In genomic region chr3:119352863-119353527, GRCh38 we compare ENCODE assay signal across 1 cellular context.
TF ChIP-seq lines count a peak whose summit lies in the region.

No MANE protein-coding gene starts in this region.

TF ChIP-seq in K562, 482 proteins besides CTCF, POLR2A, EP300 and RAD21 (continued from another document):
- TF ChIP-seq, protein P1, sequence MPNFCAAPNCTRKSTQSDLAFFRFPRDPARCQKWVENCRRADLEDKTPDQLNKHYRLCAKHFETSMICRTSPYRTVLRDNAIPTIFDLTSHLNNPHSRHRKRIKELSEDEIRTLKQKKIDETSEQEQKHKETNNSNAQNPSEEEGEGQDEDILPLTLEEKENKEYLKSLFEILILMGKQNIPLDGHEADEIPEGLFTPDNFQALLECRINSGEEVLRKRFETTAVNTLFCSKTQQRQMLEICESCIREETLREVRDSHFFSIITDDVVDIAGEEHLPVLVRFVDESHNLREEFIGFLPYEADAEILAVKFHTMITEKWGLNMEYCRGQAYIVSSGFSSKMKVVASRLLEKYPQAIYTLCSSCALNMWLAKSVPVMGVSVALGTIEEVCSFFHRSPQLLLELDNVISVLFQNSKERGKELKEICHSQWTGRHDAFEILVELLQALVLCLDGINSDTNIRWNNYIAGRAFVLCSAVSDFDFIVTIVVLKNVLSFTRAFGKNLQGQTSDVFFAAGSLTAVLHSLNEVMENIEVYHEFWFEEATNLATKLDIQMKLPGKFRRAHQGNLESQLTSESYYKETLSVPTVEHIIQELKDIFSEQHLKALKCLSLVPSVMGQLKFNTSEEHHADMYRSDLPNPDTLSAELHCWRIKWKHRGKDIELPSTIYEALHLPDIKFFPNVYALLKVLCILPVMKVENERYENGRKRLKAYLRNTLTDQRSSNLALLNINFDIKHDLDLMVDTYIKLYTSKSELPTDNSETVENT (CRISPR knock-in tag; IDR thresholded peaks at IDR 0.05), result no peak
- TF ChIP-seq ZNF780A (CRISPR knock-in tag; IDR thresholded peaks at IDR 0.05) (no peak), ZBTB1 (CRISPR knock-in tag; IDR thresholded peaks at IDR 0.05; ENCODE audit: borderline replicate concordance, low read depth) (no peak), SOX6 (IDR thresholded peaks at IDR 0.05) (no peak), CEBPG (CRISPR knock-in tag; IDR thresholded peaks at IDR 0.05) (peak; percentile 55), CEBPG (tag; conservative IDR thresholded peaks at IDR 0.05 in 1 of 2, IDR thresholded peaks at IDR 0.05 in 1 of 2) (peak; percentile 75 to 77), CEBPB (tag; IDR thresholded peaks at IDR 0.05) (peak; percentile 90), C11orf30 (IDR thresholded peaks at IDR 0.05; ENCODE audit: low read depth) (0 out of 2 replicates have a peak, but pooled peaks have one; percentile 7), PURB (CRISPR knock-in tag; IDR thresholded peaks at IDR 0.05; ENCODE audit: low read depth) (no peak), CREB1 (IDR thresholded peaks at IDR 0.05) (0 out of 2 replicates have a peak, but pooled peaks have one; percentile 24), CREB1 (CRISPR knock-in tag; IDR thresholded peaks at IDR 0.05) (no peak), JUND (IDR thresholded peaks at IDR 0.05; ENCODE audit: borderline replicate concordance, low read depth, low read length) (peak; percentile 9; the same call in 1 of the 2 replicates), JUND (tag; IDR thresholded peaks at IDR 0.05; ENCODE audit: borderline replicate concordance, low read depth, low read length) (peak; percentile 37; the same call in 2 of the 3 replicates), ATF7 (IDR thresholded peaks at IDR 0.05) (peak; percentile 70; the same call in 1 of the 2 replicates), SMARCC2 (IDR thresholded peaks at IDR 0.05; ENCODE audit: low read depth) (no peak), ATF1 (CRISPR knock-in tag; IDR thresholded peaks at IDR 0.05) (no peak), ATF1 (tag; IDR thresholded peaks at IDR 0.05) (peak; percentile 62), CREM (IDR thresholded peaks at IDR 0.05; ENCODE audit: low read depth) (0 out of 2 replicates have a peak, but pooled peaks have one; percentile 13), JUN (IDR thresholded peaks at IDR 0.05; ENCODE audit: borderline replicate concordance, low read depth, low read length) (no peak), JUN (CRISPR knock-in tag; IDR thresholded peaks at IDR 0.05; ENCODE audit: borderline replicate concordance) (no peak), ID3 (CRISPR knock-in tag; IDR thresholded peaks at IDR 0.05) (no peak), ID3 (tag; IDR thresholded peaks at IDR 0.05) (no peak), GTF2A2 (tag; IDR thresholded peaks at IDR 0.05) (no peak), ZNF644 (tag; IDR thresholded peaks at IDR 0.05; ENCODE audit: low read depth) (no peak), SUPT5H (IDR thresholded peaks at IDR 0.05) (no peak), GATAD2B (IDR thresholded peaks at IDR 0.05; ENCODE audit: borderline replicate concordance) (no peak)
- TF ChIP-seq, protein P2, sequence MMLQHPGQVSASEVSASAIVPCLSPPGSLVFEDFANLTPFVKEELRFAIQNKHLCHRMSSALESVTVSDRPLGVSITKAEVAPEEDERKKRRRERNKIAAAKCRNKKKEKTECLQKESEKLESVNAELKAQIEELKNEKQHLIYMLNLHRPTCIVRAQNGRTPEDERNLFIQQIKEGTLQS (IDR thresholded peaks at IDR 0.05), result peak; percentile 76
- TF ChIP-seq, protein P2 (CRISPR knock-in tag; conservative IDR thresholded peaks at IDR 0.05), result no peak
- TF ChIP-seq, protein P3, sequence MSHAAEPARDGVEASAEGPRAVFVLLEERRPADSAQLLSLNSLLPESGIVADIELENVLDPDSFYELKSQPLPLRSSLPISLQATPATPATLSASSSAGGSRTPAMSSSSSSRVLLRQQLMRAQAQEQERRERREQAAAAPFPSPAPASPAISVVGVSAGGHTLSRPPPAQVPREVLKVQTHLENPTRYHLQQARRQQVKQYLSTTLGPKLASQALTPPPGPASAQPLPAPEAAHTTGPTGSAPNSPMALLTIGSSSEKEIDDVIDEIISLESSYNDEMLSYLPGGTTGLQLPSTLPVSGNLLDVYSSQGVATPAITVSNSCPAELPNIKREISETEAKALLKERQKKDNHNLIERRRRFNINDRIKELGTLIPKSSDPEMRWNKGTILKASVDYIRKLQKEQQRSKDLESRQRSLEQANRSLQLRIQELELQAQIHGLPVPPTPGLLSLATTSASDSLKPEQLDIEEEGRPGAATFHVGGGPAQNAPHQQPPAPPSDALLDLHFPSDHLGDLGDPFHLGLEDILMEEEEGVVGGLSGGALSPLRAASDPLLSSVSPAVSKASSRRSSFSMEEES (CRISPR knock-in tag; IDR thresholded peaks at IDR 0.05), result no peak
- TF ChIP-seq, protein P4, sequence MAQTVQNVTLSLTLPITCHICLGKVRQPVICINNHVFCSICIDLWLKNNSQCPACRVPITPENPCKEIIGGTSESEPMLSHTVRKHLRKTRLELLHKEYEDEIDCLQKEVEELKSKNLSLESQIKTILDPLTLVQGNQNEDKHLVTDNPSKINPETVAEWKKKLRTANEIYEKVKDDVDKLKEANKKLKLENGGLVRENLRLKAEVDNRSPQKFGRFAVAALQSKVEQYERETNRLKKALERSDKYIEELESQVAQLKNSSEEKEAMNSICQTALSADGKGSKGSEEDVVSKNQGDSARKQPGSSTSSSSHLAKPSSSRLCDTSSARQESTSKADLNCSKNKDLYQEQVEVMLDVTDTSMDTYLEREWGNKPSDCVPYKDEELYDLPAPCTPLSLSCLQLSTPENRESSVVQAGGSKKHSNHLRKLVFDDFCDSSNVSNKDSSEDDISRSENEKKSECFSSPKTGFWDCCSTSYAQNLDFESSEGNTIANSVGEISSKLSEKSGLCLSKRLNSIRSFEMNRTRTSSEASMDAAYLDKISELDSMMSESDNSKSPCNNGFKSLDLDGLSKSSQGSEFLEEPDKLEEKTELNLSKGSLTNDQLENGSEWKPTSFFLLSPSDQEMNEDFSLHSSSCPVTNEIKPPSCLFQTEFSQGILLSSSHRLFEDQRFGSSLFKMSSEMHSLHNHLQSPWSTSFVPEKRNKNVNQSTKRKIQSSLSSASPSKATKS (CRISPR knock-in tag; IDR thresholded peaks at IDR 0.05), result no peak
